In genomic region chr19:35596366-35596999, GRCh38 we compare ENCODE assay signal across 11 cellular contexts. TPM values are rescaled to one million over a fixed set of nuclear protein-coding genes. Genes with fewer than 3 reads are reported as not detected.
DNase-seq lines count a peak whose midpoint lies in the region; ATAC-seq and TF ChIP-seq lines count a peak whose summit lies in the region.
"Had no signal": no experiment of that assay in that cellular context is flagged by ENCODE, and none has a peak within 500 bp of the region (broad histone marks: within the 10 kb centered on the region; RNA-seq: fewer than 3 reads in every experiment).

No MANE protein-coding gene starts in this region.

- no peak overlapping the region for H3K27ac ChIP-seq in breast epithelium

- H3K36me3 ChIP-seq in breast epithelium: no peaks in the 10 kb centered on the region

- H3K27ac Mint-ChIP-seq in MCF 10A (ENCODE audit: low read depth, unreplicated experiment) (no peak overlapping the region), endothelial cell (ENCODE audit: unreplicated experiment) (no peak overlapping the region)
- peak overlapping the region in 1 of 2 donors; percentile 88 for H3K27ac Mint-ChIP-seq in stimulated activated naive CD8-positive, alpha-beta T cell treated with anti-CD3 and anti-CD28 coated beads, Interleukin-15, amount 100 ng/mL, for 72 hours

- no peak for TF ChIP-seq POLR2A in breast epithelium (IDR thresholded peaks at IDR 0.05)

- BruUV-seq in MCF 10A (replicated peaks; lab: Mats Ljungman, UMichigan): no TSS peak

- no peaks in the 10 kb centered on the region for H3K4me1 Mint-ChIP-seq in MCF 10A (ENCODE audit: insufficient read depth, unreplicated experiment)
- H3K4me1 Mint-ChIP-seq in stimulated activated naive CD8-positive, alpha-beta T cell treated with anti-CD3 and anti-CD28 coated beads, Interleukin-15, amount 100 ng/mL, for 72 hours: peaks cover 10% of the 10 kb centered on the region
- no peaks in the 10 kb centered on the region for H3K4me1 Mint-ChIP-seq in endothelial cell (ENCODE audit: unreplicated experiment)

- peaks cover 0 to 4% of the 10 kb centered on the region in 2 donors for H3K27me3 ChIP-seq in breast epithelium

- intact Hi-C loops in MCF 10A (cut with micrococcal nuclease) (no loop called here), breast epithelium (cut with DNase I; ENCODE audit: low total_unique reads) (no loop called here)

- H3K4me3 Mint-ChIP-seq in MCF 10A (ENCODE audit: unreplicated experiment) (no peak overlapping the region), endothelial cell (ENCODE audit: unreplicated experiment) (no peak overlapping the region)
- H3K4me3 Mint-ChIP-seq in stimulated activated naive CD8-positive, alpha-beta T cell treated with anti-CD3 and anti-CD28 coated beads, Interleukin-15, amount 100 ng/mL, for 72 hours: peak overlapping the region; percentile 39 to 53

- ATAC-seq in HG02981 (IDR thresholded peaks at IDR 0.05; ENCODE audit: unreplicated experiment) (peak; percentile 61), GM21526 (IDR thresholded peaks at IDR 0.05; ENCODE audit: low FRiP score, unreplicated experiment) (no peak)
- peak; percentile 90 for ATAC-seq in stimulated activated naive CD8-positive, alpha-beta T cell treated with anti-CD3 and anti-CD28 coated beads, Interleukin-15, amount 100 ng/mL, for 72 hours

- H3K9me3 ChIP-seq in breast epithelium: no peaks in the 10 kb centered on the region

- H3K36me3 Mint-ChIP-seq in MCF 10A (ENCODE audit: insufficient read depth, unreplicated experiment): no peaks in the 10 kb centered on the region
- no peaks in the 10 kb centered on the region for H3K36me3 Mint-ChIP-seq in endothelial cell (ENCODE audit: low read depth, unreplicated experiment)

- TF ChIP-seq CTCF in MCF 10A (IDR thresholded peaks at IDR 0.05; ENCODE audit: unreplicated experiment): no peak
- TF ChIP-seq CTCF in breast epithelium (IDR thresholded peaks at IDR 0.05): no peak
- no peak for TF ChIP-seq CTCF in endothelial cell (IDR thresholded peaks at IDR 0.05; ENCODE audit: unreplicated experiment)

- DNase-seq in MCF 10A (ENCODE audit: unreplicated experiment) (peak; percentile 16), breast epithelium (ENCODE audit: low spot score in 2 of 2) (no peak), endothelial cell (ENCODE audit: low spot score) (no peak)
- DNase-seq in activated CD4-positive, alpha-beta T cell treated with anti-CD3 and anti-CD28 coated beads, Interleukin-2, amount 50 U/mL, for 48 hours: peak; percentile 22 to 23
- peak; percentile 25 to 38 for DNase-seq in stimulated activated naive CD8-positive, alpha-beta T cell treated with anti-CD3 and anti-CD28 coated beads, Interleukin-15, amount 100 ng/mL, for 72 hours
- no peak for DNase-seq in NK-92 treated with Interleukin-12 subunit alpha and Interleukin-12 subunit beta, amount 100 ng/mL, for 24 hours (lab: John Stamatoyannopoulos, UW)
- DNase-seq: caudate nucleus had no signal

- POLR2A ChIA-PET in MCF 10A (lab: Yijun Ruan, JAX): no interaction called here

- no peaks in the 10 kb centered on the region for H3K9me3 Mint-ChIP-seq in MCF 10A (ENCODE audit: unreplicated experiment)
- no peaks in the 10 kb centered on the region for H3K9me3 Mint-ChIP-seq in stimulated activated naive CD8-positive, alpha-beta T cell treated with anti-CD3 and anti-CD28 coated beads, Interleukin-15, amount 100 ng/mL, for 72 hours
- H3K9me3 Mint-ChIP-seq in endothelial cell (ENCODE audit: unreplicated experiment): no peaks in the 10 kb centered on the region

- no peaks in the 10 kb centered on the region for H3K4me1 ChIP-seq in breast epithelium

- CTCF ChIA-PET in MCF 10A (lab: Yijun Ruan, JAX): interaction anchor here (0.6 to 0.8 kb wide), 2 partner anchors 16 to 49 kb away, joined by 3 read pairs; no protein-coding TSS in a partner anchor

- peaks cover 17% of the 10 kb centered on the region for H3K27me3 Mint-ChIP-seq in MCF 10A (ENCODE audit: insufficient read depth, unreplicated experiment)
- peaks cover 14% of the 10 kb centered on the region for H3K27me3 Mint-ChIP-seq in stimulated activated naive CD8-positive, alpha-beta T cell treated with anti-CD3 and anti-CD28 coated beads, Interleukin-15, amount 100 ng/mL, for 72 hours
- H3K27me3 Mint-ChIP-seq in endothelial cell (ENCODE audit: unreplicated experiment): no peaks in the 10 kb centered on the region

- H3K4me3 ChIP-seq in breast epithelium: no peak overlapping the region

RNA-seq across cellular contexts. Expression of gene PMIS2, which starts 10.5 kb away (rescaled TPM):
- total RNA-seq in MCF 10A (2022): not detected in 2 replicates
- total RNA-seq in breast epithelium: not detected
- total RNA-seq in endothelial cell (ENCODE audit: unreplicated experiment): not detected
- total RNA-seq: liver; T-helper 1 cell treated with Interleukin-12 subunit alpha and Interleukin-12 subunit beta and Interleukin-4 antibody, amounts not matched to agents 30 ng/mL and 1 ng/mL, for 36 hours had no signal

RNA-seq across cellular contexts. Expression of gene HAUS5, which starts 16.1 kb away (rescaled TPM):
- total RNA-seq in MCF 10A (2022) (6.3 and 10.6 TPM in 2 replicates), breast epithelium (10 to 100 TPM in 1 of 3 donors, 1 to 10 TPM in 2; 5.9 to 13.0 (median 9.5) TPM), endothelial cell (ENCODE audit: unreplicated experiment) (30.2 TPM)

RNA-seq across cellular contexts. Expression of gene RBM42, which starts 32.4 kb away (rescaled TPM):
- total RNA-seq in MCF 10A (2022): 84.2 and 87.7 TPM in 2 replicates
- 10 to 100 TPM; 44.6 to 51.4 (median 44.6) TPM for total RNA-seq in breast epithelium
- 116 TPM for total RNA-seq in endothelial cell (ENCODE audit: unreplicated experiment)

RNA-seq across cellular contexts. Expression of gene ATP4A, which starts 33.0 kb away (rescaled TPM):
- not detected in 2 replicates for total RNA-seq in MCF 10A (2022)
- not detected for total RNA-seq in breast epithelium
- total RNA-seq in endothelial cell (ENCODE audit: unreplicated experiment): not detected
- total RNA-seq: liver; T-helper 1 cell treated with Interleukin-12 subunit alpha and Interleukin-12 subunit beta and Interleukin-4 antibody, amounts not matched to agents 30 ng/mL and 1 ng/mL, for 36 hours had no signal

RNA-seq across cellular contexts. Expression of gene ETV2, which starts 45.1 kb away (rescaled TPM):
- 0.44 and 1.0 TPM in 2 replicates for total RNA-seq in MCF 10A (2022)
- total RNA-seq in breast epithelium: under 1 TPM in 1 of 3 donors, not detected in 2; 0.59 TPM
- total RNA-seq in endothelial cell (ENCODE audit: unreplicated experiment): 1,894 TPM
- total RNA-seq: T-helper 1 cell treated with Interleukin-12 subunit alpha and Interleukin-12 subunit beta and Interleukin-4 antibody, amounts not matched to agents 30 ng/mL and 1 ng/mL, for 36 hours had no signal

Comparison
In these comparisons a context has a peak if more than half of its experiments do, and no peak if none do; other contexts are left out.
1. DNase-seq: peak in MCF 10A (single experiment), activated CD4-positive, alpha-beta T cell treated with anti-CD3 and anti-CD28 coated beads, Interleukin-2, amount 50 U/mL, for 48 hours (2 of 2) and stimulated activated naive CD8-positive, alpha-beta T cell treated with anti-CD3 and anti-CD28 coated beads, Interleukin-15, amount 100 ng/mL, for 72 hours (2 of 2); none in breast epithelium (0 of 2), endothelial cell (single experiment) and NK-92 treated with Interleukin-12 subunit alpha and Interleukin-12 subunit beta, amount 100 ng/mL, for 24 hours (single experiment).
2. H3K4me3 Mint-ChIP-seq: peak in stimulated activated naive CD8-positive, alpha-beta T cell treated with anti-CD3 and anti-CD28 coated beads, Interleukin-15, amount 100 ng/mL, for 72 hours (2 of 2); none in MCF 10A (single experiment) and endothelial cell (single experiment).